Comparison of ENCODE assay signal across 18 cellular contexts in the genomic region with DNA sequence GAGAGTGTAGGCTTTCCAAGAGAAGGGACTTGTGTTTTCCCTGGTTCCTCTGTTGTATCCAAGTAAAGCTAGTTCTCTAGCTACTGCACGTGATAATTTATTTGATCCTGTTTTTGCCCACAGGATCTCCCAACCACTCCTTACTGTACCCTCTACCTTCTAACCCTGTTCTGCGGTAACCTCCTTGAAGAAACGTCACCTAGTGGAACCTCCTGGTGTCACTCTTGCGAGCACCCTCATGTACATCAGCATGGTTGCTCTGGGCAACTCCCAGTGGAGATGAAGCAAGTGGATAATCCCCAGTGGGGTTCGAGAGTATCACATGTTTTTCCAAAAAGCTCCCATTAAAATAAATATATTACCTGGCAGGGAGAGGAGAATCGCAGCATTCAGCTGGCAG.
DNase-seq lines count a peak whose midpoint lies in the region; ATAC-seq, FAIRE-seq and TF ChIP-seq lines count a peak whose summit lies in the region.
"Had no signal": no experiment of that assay in that cellular context is flagged by ENCODE, and none has a peak within 500 bp of the region (broad histone marks: within the 10 kb centered on the region; RNA-seq: fewer than 3 reads in every experiment).

No MANE protein-coding gene starts in this region.

- H3K4me3 ChIP-seq in GM12864 (ENCODE audit: low read depth, low read length), result no peak overlapping the region; the same call in 1 of the 2 replicates
- no peak overlapping the region for H3K4me3 ChIP-seq in NB4 (ENCODE audit: low read depth, low read length)
- H3K4me3 ChIP-seq in bronchial epithelial cell (ENCODE audit: low read depth, low read length), result no peak overlapping the region
- H3K4me3 ChIP-seq: A549, pancreas, SJSA1 had no signal

- CTCF ChIA-PET in activated CD4-positive, alpha-beta T cell treated with anti-CD3 and anti-CD28 coated beads for 36 hours (lab: Charles Lee), result interaction anchor here (0.6 to 1.6 kb wide), 9 partner anchors 15 to 281 kb away, joined by 3 to 4 read pairs (median 3); no protein-coding TSS in a partner anchor

- no peaks in the 10 kb centered on the region for H3K9me3 Mint-ChIP-seq in activated CD4-positive, alpha-beta T cell treated with anti-CD3 and anti-CD28 coated beads for 36 hours (ENCODE audit: low read depth)
- H3K9me3 Mint-ChIP-seq: activated naive CD8-positive, alpha-beta T cell treated with anti-CD3 and anti-CD28 coated beads, Interleukin-2, amount 10 ng/mL, durations not matched to agents 7 days and 5 days had no signal

- H3K36me3 ChIP-seq in bronchial epithelial cell (ENCODE audit: control insufficient read depth, insufficient read depth, low read length), result no peaks in the 10 kb centered on the region
- H3K36me3 ChIP-seq: pancreas, SJSA1 had no signal

- H3K36me3 Mint-ChIP-seq in activated CD4-positive, alpha-beta T cell treated with anti-CD3 and anti-CD28 coated beads for 36 hours (ENCODE audit: low read depth), result no peaks in the 10 kb centered on the region
- H3K36me3 Mint-ChIP-seq: activated naive CD8-positive, alpha-beta T cell treated with anti-CD3 and anti-CD28 coated beads, Interleukin-2, amount 10 ng/mL, durations not matched to agents 7 days and 5 days had no signal

- peak; percentile 20 for DNase-seq in activated CD4-positive, alpha-beta T cell treated with anti-CD3 and anti-CD28 coated beads for 36 hours
- no peak for DNase-seq in activated CD4-positive, alpha-beta T cell treated with anti-CD3 and anti-CD28 coated beads for 1 hour
- no peak for DNase-seq in GM12864 (ENCODE audit: low read depth)
- peak; percentile 18 for DNase-seq in NB4 (ENCODE audit: low read depth)
- DNase-seq in bronchial epithelial cell (ENCODE audit: low read depth), result no peak
- DNase-seq in NCI-H146 treated with DMSO at 0.1 percent for 48 hours (lab: John Stamatoyannopoulos, UW; ENCODE audit: unreplicated experiment), result no peak
- DNase-seq in COLO829 (ENCODE audit: low spot score), result no peak
- no peak for DNase-seq in NCI-H2196 treated with DMSO at 0.1 percent for 48 hours (lab: John Stamatoyannopoulos, UW; ENCODE audit: unreplicated experiment)
- DNase-seq: activated naive CD8-positive, alpha-beta T cell treated with anti-CD3 and anti-CD28 coated beads, Interleukin-2, amount 10 ng/mL, durations not matched to agents 7 days and 5 days; COR-L47; left cardiac atrium; NCI-H1436 treated with DMSO at 0.1 percent for 48 hours; NCI-H446; pancreas; stimulated activated CD4-positive, alpha-beta T cell treated with anti-CD3 and anti-CD28 coated beads, Interleukin-4, amount 100 ng/mL, for 1 hour; trophoblast cell had no signal

- H3K27me3 ChIP-seq in bronchial epithelial cell (ENCODE audit: control insufficient read depth, insufficient read depth, low read length), result peaks cover 9% of the 10 kb centered on the region
- H3K27me3 ChIP-seq: SJSA1 had no signal

- FAIRE-seq in bronchial epithelial cell (lab: Jason Lieb, UNC), result peak; percentile 32
- FAIRE-seq: A549, pancreas had no signal

- intact Hi-C loops in activated CD4-positive, alpha-beta T cell treated with anti-CD3 and anti-CD28 coated beads for 36 hours (cut with DNase I, micrococcal nuclease), result loop anchor here (1.0 to 10.0 kb wide), 4 partner anchors 35 to 438 kb away; a partner anchor contains a TSS

- H3K4me1 Mint-ChIP-seq in activated CD4-positive, alpha-beta T cell treated with anti-CD3 and anti-CD28 coated beads for 36 hours, result peaks cover 51% of the 10 kb centered on the region

- no peaks in the 10 kb centered on the region for H3K27me3 Mint-ChIP-seq in activated CD4-positive, alpha-beta T cell treated with anti-CD3 and anti-CD28 coated beads for 36 hours

- ATAC-seq in activated CD4-positive, alpha-beta T cell treated with anti-CD3 and anti-CD28 coated beads for 36 hours, result no peak
- ATAC-seq: left cardiac atrium, pancreas had no signal

- POLR2A ChIA-PET in activated CD4-positive, alpha-beta T cell treated with anti-CD3 and anti-CD28 coated beads for 36 hours (lab: Charles Lee), result interaction anchor here (0.7 kb wide), 1 partner anchor 50 kb away, joined by 3 read pairs; no protein-coding TSS in a partner anchor

- no peak for TF ChIP-seq POLR2A in NB4 (IDR thresholded peaks at IDR 0.05; ENCODE audit: extremely low read depth, insufficient read length)

- TF ChIP-seq CTCF in GM12864 (IDR thresholded peaks at IDR 0.05; ENCODE audit: low read depth, low read length, missing control alignments) (peak; percentile 39), NB4 (IDR thresholded peaks at IDR 0.05; ENCODE audit: low read depth, low read length) (no peak), bronchial epithelial cell (IDR thresholded peaks at IDR 0.05; ENCODE audit: insufficient read depth, low read length, severe bottlenecking) (no peak)

- H3K4me3 Mint-ChIP-seq in activated CD4-positive, alpha-beta T cell treated with anti-CD3 and anti-CD28 coated beads for 36 hours, result peak overlapping the region; percentile 70

- H3K27ac Mint-ChIP-seq in activated CD4-positive, alpha-beta T cell treated with anti-CD3 and anti-CD28 coated beads for 36 hours, result peak overlapping the region; percentile 90

Comparison
In these comparisons a context has a peak if more than half of its experiments do, and no peak if none do; other contexts are left out.
1. DNase-seq: peak in activated CD4-positive, alpha-beta T cell treated with anti-CD3 and anti-CD28 coated beads for 36 hours (single experiment) and NB4 (single experiment); none in activated CD4-positive, alpha-beta T cell treated with anti-CD3 and anti-CD28 coated beads for 1 hour (single experiment), GM12864 (single experiment), bronchial epithelial cell (single experiment), NCI-H146 treated with DMSO at 0.1 percent for 48 hours (single experiment), COLO829 (single experiment) and NCI-H2196 treated with DMSO at 0.1 percent for 48 hours (single experiment).